ENCODE assay signal across 24 cellular contexts in genomic region chr3:11791339-11792200, GRCh38. TPM values are rescaled to one million over a fixed set of nuclear protein-coding genes. Genes with fewer than 3 reads are reported as not detected.
DNase-seq lines count a peak whose midpoint lies in the region; ATAC-seq and TF ChIP-seq lines count a peak whose summit lies in the region.
"Had no signal": no experiment of that assay in that cellular context is flagged by ENCODE, and none has a peak within 500 bp of the region (broad histone marks: within the 10 kb centered on the region; RNA-seq: fewer than 3 reads in every experiment).

No MANE protein-coding gene starts in this region.

- H4K91ac ChIP-seq in trophoblast cell (ENCODE audit: low read depth, low read length): no peak overlapping the region

- intact Hi-C loops in A673 (cut with micrococcal nuclease; ENCODE audit: unreplicated experiment): no loop called here

- H3K23ac ChIP-seq in trophoblast cell (ENCODE audit: low read length): peak overlapping the region; percentile 14

- no peak overlapping the region for H2BK120ac ChIP-seq in trophoblast cell (ENCODE audit: insufficient read depth, low read length, poor library complexity)

- ATAC-seq in T-cell (replicated peaks in 1 of 4) (no peak), esophagus mucosa (peak; percentile 85)
- ATAC-seq: GM12878, GM23338, Right ventricle myocardium inferior had no signal

- H3K36me3 Mint-ChIP-seq in T-cell (peaks cover 84% of the 10 kb centered on the region), type B pancreatic cell (peaks cover 53% of the 10 kb centered on the region)

- POLR2A ChIA-PET in T-cell (lab: Charles Lee): interaction anchor here in 1 of 2 donors (0.6 kb wide), 1 partner anchor 245 kb away, joined by 3 read pairs; no protein-coding TSS in a partner anchor
- POLR2A ChIA-PET in A673 (lab: Charles Lee; ENCODE audit: low non-redundant PET): no interaction called here

- no peak overlapping the region for H4K12ac ChIP-seq in trophoblast cell (ENCODE audit: low read depth, low read length)

- no peak overlapping the region for H3K4ac ChIP-seq in trophoblast cell (ENCODE audit: low read depth, low read length)

- no peak overlapping the region for H3K4me3 Mint-ChIP-seq in T-cell
- H3K4me3 Mint-ChIP-seq in type B pancreatic cell: peak overlapping the region; percentile 21
- H3K4me3 Mint-ChIP-seq: GM23338 had no signal

- no peak overlapping the region for H3K14ac ChIP-seq in trophoblast cell (ENCODE audit: low read length)

- H3K4me2 ChIP-seq in trophoblast cell (ENCODE audit: low read length): no peak overlapping the region
- H3K4me2 ChIP-seq: GM23338 had no signal

- no peaks in the 10 kb centered on the region for H3K79me1 ChIP-seq in trophoblast cell (ENCODE audit: low read length)

- BruUV-seq in A673 (replicated peaks; lab: Mats Ljungman, UMichigan): no TSS peak

- no peaks in the 10 kb centered on the region for H3K27me3 ChIP-seq in trophoblast cell (ENCODE audit: insufficient read depth, low read length)
- H3K27me3 ChIP-seq in A673 (replicated peaks; ENCODE audit: insufficient read depth, low read depth, low read length, poor library complexity): no peaks in the 10 kb centered on the region
- H3K27me3 ChIP-seq: SJSA1 had no signal

- H2BK5ac ChIP-seq in trophoblast cell (ENCODE audit: low read depth, low read length, poor library complexity): no peak overlapping the region

- no peak overlapping the region for H2BK12ac ChIP-seq in trophoblast cell (ENCODE audit: low read length)

- CTCF ChIA-PET in T-cell (lab: Charles Lee): no interaction called here
- CTCF ChIA-PET in A673 (lab: Charles Lee): no interaction called here

- no peak overlapping the region for H2AFZ ChIP-seq in trophoblast cell (ENCODE audit: insufficient read depth, low read length, poor library complexity)
- H2AFZ ChIP-seq: GM23338 had no signal

- H3K9me3 ChIP-seq in trophoblast cell (ENCODE audit: insufficient read depth, low read depth, low read length) (no peaks in the 10 kb centered on the region), A673 (ENCODE audit: low read depth, low read length, poor library complexity, severe bottlenecking) (no peaks in the 10 kb centered on the region)
- H3K9me3 ChIP-seq: Caco-2, SJSA1 had no signal

- H3K79me2 ChIP-seq in trophoblast cell (ENCODE audit: control insufficient read depth, insufficient read depth, low read length, poor library complexity): no peaks in the 10 kb centered on the region

- H3K4me1 ChIP-seq in trophoblast cell (ENCODE audit: control insufficient read depth in 1 of 2, insufficient read depth in 2 of 2, low read length in 2 of 2) (no peaks in the 10 kb centered on the region), A673 (ENCODE audit: insufficient read depth, low read length, poor library complexity, severe bottlenecking) (no peaks in the 10 kb centered on the region)
- H3K4me1 ChIP-seq: Caco-2 had no signal

- H3K27ac ChIP-seq in trophoblast cell (ENCODE audit: low read depth, low read length): no peak overlapping the region
- H3K27ac ChIP-seq in A673 (ENCODE audit: low read depth, low read length, poor library complexity, severe bottlenecking): no peak overlapping the region
- H3K27ac ChIP-seq: SJSA1 had no signal

- H2AK5ac ChIP-seq in trophoblast cell (ENCODE audit: low read length): no peak overlapping the region

- H3K36me3 ChIP-seq in trophoblast cell (ENCODE audit: control insufficient read depth in 1 of 2, insufficient read depth in 2 of 2, low read length in 2 of 2): peaks cover 11 to 28% of the 10 kb centered on the region in 2 experiments
- H3K36me3 ChIP-seq in A673 (ENCODE audit: insufficient read depth, low read length, poor library complexity, severe bottlenecking): peaks cover 14% of the 10 kb centered on the region

- no peak for DNase-seq in T-cell
- no peak for DNase-seq in trophoblast cell
- DNase-seq in type B pancreatic cell (ENCODE audit: extremely low spot score, unreplicated experiment): no peak
- DNase-seq in A673 (ENCODE audit: low spot score): no peak
- DNase-seq in DMS114 treated with DMSO at 0.1 percent for 48 hours (lab: John Stamatoyannopoulos, UW; ENCODE audit: unreplicated experiment): no peak
- no peak for DNase-seq in NOMO-1 treated with dmso at 0.1 percent for 144 hours (lab: John Stamatoyannopoulos, UW; ENCODE audit: unreplicated experiment)
- DNase-seq: Caco-2; DMS 273 treated with DMSO at 0.1 percent for 48 hours; DND-41; HCEC 1CT; KG1; NCI-H1092 treated with DMSO at 0.1 percent for 48 hours; NCI-H1436 treated with DMSO at 0.1 percent for 48 hours; NCI-H2029; NCI-H226; NCI-H524; NCI-H774; NK-92 treated with Interleukin-12 subunit alpha and Interleukin-12 subunit beta, amount 100 ng/mL, for 24 hours had no signal

- no peak for TF ChIP-seq CTCF in type B pancreatic cell (conservative IDR thresholded peaks at IDR 0.05)
- TF ChIP-seq CTCF in A673 (conservative IDR thresholded peaks at IDR 0.05; ENCODE audit: low read depth, low read length): no peak

- H4K8ac ChIP-seq in trophoblast cell (ENCODE audit: low read depth, low read length): no peak overlapping the region

- H3K9ac ChIP-seq in trophoblast cell (ENCODE audit: low read length): no peak overlapping the region

- H3K27me3 Mint-ChIP-seq in T-cell (no peaks in the 10 kb centered on the region), type B pancreatic cell (no peaks in the 10 kb centered on the region)
- H3K27me3 Mint-ChIP-seq: CD4-positive, alpha-beta memory T cell had no signal

- no peak overlapping the region for H3K4me3 ChIP-seq in trophoblast cell (ENCODE audit: low read depth, low read length)
- H3K4me3 ChIP-seq in A673 (ENCODE audit: low read depth, low read length, poor library complexity, severe bottlenecking): no peak overlapping the region
- H3K4me3 ChIP-seq: GM12878, GM23338, SJSA1 had no signal

- H3K9me3 Mint-ChIP-seq in T-cell (peaks cover 0 to 2% (median 0%) of the 10 kb centered on the region in 3 donors), type B pancreatic cell (no peaks in the 10 kb centered on the region)
- H3K9me3 Mint-ChIP-seq: CD4-positive, alpha-beta memory T cell; GM23338 had no signal

- H3K18ac ChIP-seq in trophoblast cell (ENCODE audit: low read length): no peak overlapping the region

- H3K27ac Mint-ChIP-seq in T-cell (peak overlapping the region; percentile 7 to 11), type B pancreatic cell (peak overlapping the region; percentile 75)
- H3K27ac Mint-ChIP-seq: GM23338 had no signal

- WGBS in trophoblast cell (ENCODE audit: extremely low coverage, insufficient coverage, insufficient read length): no CpG with 5 or more reads among the region's 6 CpGs

- H3K4me1 Mint-ChIP-seq in T-cell (peaks cover 0 to 10% (median 2%) of the 10 kb centered on the region in 3 donors), type B pancreatic cell (ENCODE audit: unreplicated experiment) (peaks cover 7% of the 10 kb centered on the region)

RNA-seq across cellular contexts. Expression of gene TAMM41, which starts 55.1 kb away (rescaled TPM):
- 10 to 100 TPM; 19.6 to 43.3 (median 32.4) TPM for total RNA-seq in T-cell
- 13.6 TPM for total RNA-seq in esophagus mucosa
- 16.3 and 16.4 TPM in 2 replicates for polyA plus RNA-seq in trophoblast cell (2013)
- 17.5 and 25.4 TPM in 2 replicates for total RNA-seq in type B pancreatic cell (ENCODE audit: low replicate concordance)
- 25.3 and 28.5 TPM in 2 replicates for total RNA-seq in A673 (2021)
